Comparison of ENCODE assay signal across 22 cellular contexts in the genomic region with DNA sequence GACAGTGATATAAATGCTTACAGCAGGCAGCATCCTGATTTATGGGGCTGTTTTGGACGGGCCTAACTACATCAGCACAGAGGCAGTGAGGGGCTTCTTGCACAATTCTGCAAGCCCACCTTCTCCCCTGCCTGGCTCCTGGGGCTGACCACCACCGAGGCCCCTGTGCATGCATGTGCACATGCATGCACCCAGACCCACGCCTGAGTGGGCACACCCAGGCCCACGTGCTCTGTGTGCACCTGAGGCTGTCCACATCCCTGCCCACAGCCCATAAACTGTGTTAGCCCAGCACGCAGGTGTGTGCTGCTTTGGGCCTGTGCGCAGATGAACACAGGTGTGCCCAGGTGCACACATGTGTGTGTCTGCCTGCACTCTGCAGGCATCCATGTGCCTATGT.
"Had no signal": no experiment of that assay in that cellular context is flagged by ENCODE, and none has a peak within 500 bp of the region (broad histone marks: within the 10 kb centered on the region; RNA-seq: fewer than 3 reads in every experiment).

No MANE protein-coding gene starts in this region.

- H3K4me1 Mint-ChIP-seq: activated CD4-positive, alpha-beta memory T cell treated with anti-CD3 and anti-CD28 coated beads, Interleukin-2, amount 10 ng/mL, durations not matched to agents 7 days and 5 days had no signal

- H3K36me3 Mint-ChIP-seq: activated naive CD4-positive, alpha-beta T cell treated with anti-CD3 and anti-CD28 coated beads, Interleukin-2, amount 50 U/mL, for 24 hours; type B pancreatic cell had no signal

- H3K27ac ChIP-seq: breast epithelium, pancreas, psoas muscle, thoracic aorta had no signal

- H3K27ac Mint-ChIP-seq: activated CD4-positive, alpha-beta memory T cell treated with anti-CD3 and anti-CD28 coated beads, Interleukin-2, amount 10 ng/mL, durations not matched to agents 7 days and 5 days; activated CD4-positive, alpha-beta T cell treated with anti-CD3 and anti-CD28 coated beads, Interleukin-2, amount 10 ng/mL, durations not matched to agents 7 days and 5 days; activated naive CD4-positive, alpha-beta T cell treated with anti-CD3 and anti-CD28 coated beads, Interleukin-2, amount 50 U/mL, for 24 hours; activated naive CD8-positive, alpha-beta T cell treated with anti-CD3 and anti-CD28 coated beads, Interleukin-2, amount 50 U/mL, for 24 hours; activated T-cell treated with anti-CD3 and anti-CD28 coated beads, Interleukin-2, amount 50 U/mL, for 24 hours had no signal

- H3K4me3 ChIP-seq: breast epithelium, esophagus squamous epithelium, pancreas, psoas muscle, thoracic aorta had no signal

- H3K9me3 ChIP-seq: breast epithelium, esophagus squamous epithelium, pancreas, psoas muscle, thoracic aorta had no signal

- H3K27me3 ChIP-seq: breast epithelium, esophagus squamous epithelium, pancreas had no signal

- H3K4me3 Mint-ChIP-seq: activated CD4-positive, alpha-beta memory T cell treated with anti-CD3 and anti-CD28 coated beads, Interleukin-2, amount 10 ng/mL, durations not matched to agents 7 days and 5 days; activated CD4-positive, alpha-beta T cell treated with anti-CD3 and anti-CD28 coated beads, Interleukin-2, amount 10 ng/mL, durations not matched to agents 7 days and 5 days; activated naive CD4-positive, alpha-beta T cell treated with anti-CD3 and anti-CD28 coated beads, Interleukin-2, amount 50 U/mL, for 24 hours; activated naive CD8-positive, alpha-beta T cell treated with anti-CD3 and anti-CD28 coated beads, Interleukin-2, amount 50 U/mL, for 24 hours; activated T-cell treated with anti-CD3 and anti-CD28 coated beads, Interleukin-2, amount 50 U/mL, for 24 hours; nephron; type B pancreatic cell had no signal

- ATAC-seq: activated naive CD8-positive, alpha-beta T cell treated with anti-CD3 and anti-CD28 coated beads, Interleukin-2, amount 50 U/mL, for 24 hours; pancreas; psoas muscle; stimulated activated naive CD8-positive, alpha-beta T cell treated with anti-CD3 and anti-CD28 coated beads, Interleukin-15, Interleukin-2, amounts not matched to agents 100 U/mL and 50 U/mL, for 24 hours had no signal

- H3K36me3 ChIP-seq: breast epithelium, pancreas had no signal

- DNase-seq: activated CD4-positive, alpha-beta memory T cell treated with anti-CD3 and anti-CD28 coated beads, Interleukin-2, amount 10 ng/mL, durations not matched to agents 7 days and 5 days; activated CD4-positive, alpha-beta T cell treated with anti-CD3 and anti-CD28 coated beads, Interleukin-2, amount 10 ng/mL, durations not matched to agents 7 days and 5 days; activated CD4-positive, CD25-positive, alpha-beta regulatory T cell treated with anti-CD3 and anti-CD28 coated beads, Interleukin-2, amount 50 U/mL, for 72 hours; activated CD8-positive, alpha-beta memory T cell treated with anti-CD3 and anti-CD28 coated beads, Interleukin-2, amount 50 U/mL, for 48 hours; activated naive CD8-positive, alpha-beta T cell treated with anti-CD3 and anti-CD28 coated beads, Interleukin-2, amount 50 U/mL, for 24 hours; activated T-cell treated with anti-CD3 and anti-CD28 coated beads, Interleukin-2, amount 50 U/mL, for 24 hours; amygdala; dermis blood vessel endothelial cell; effector CD4-positive, alpha-beta T cell; esophagus squamous epithelium; foreskin melanocyte; kidney glomerular epithelial cell; mammary epithelial cell; pancreas; psoas muscle; stimulated activated naive CD8-positive, alpha-beta T cell treated with anti-CD3 and anti-CD28 coated beads, Interleukin-15, Interleukin-2, amounts not matched to agents 100 U/mL and 50 U/mL, for 24 hours; T-helper 2 cell had no signal

- H3K27me3 Mint-ChIP-seq: activated CD4-positive, alpha-beta memory T cell treated with anti-CD3 and anti-CD28 coated beads, Interleukin-2, amount 10 ng/mL, durations not matched to agents 7 days and 5 days; activated CD4-positive, alpha-beta T cell treated with anti-CD3 and anti-CD28 coated beads, Interleukin-2, amount 10 ng/mL, durations not matched to agents 7 days and 5 days; activated naive CD4-positive, alpha-beta T cell treated with anti-CD3 and anti-CD28 coated beads, Interleukin-2, amount 50 U/mL, for 24 hours; activated naive CD8-positive, alpha-beta T cell treated with anti-CD3 and anti-CD28 coated beads, Interleukin-2, amount 50 U/mL, for 24 hours; activated T-cell treated with anti-CD3 and anti-CD28 coated beads, Interleukin-2, amount 50 U/mL, for 24 hours; type B pancreatic cell had no signal

- H3K9me3 Mint-ChIP-seq: activated CD4-positive, alpha-beta memory T cell treated with anti-CD3 and anti-CD28 coated beads, Interleukin-2, amount 10 ng/mL, durations not matched to agents 7 days and 5 days; activated CD4-positive, alpha-beta T cell treated with anti-CD3 and anti-CD28 coated beads, Interleukin-2, amount 10 ng/mL, durations not matched to agents 7 days and 5 days; activated naive CD4-positive, alpha-beta T cell treated with anti-CD3 and anti-CD28 coated beads, Interleukin-2, amount 50 U/mL, for 24 hours; activated naive CD8-positive, alpha-beta T cell treated with anti-CD3 and anti-CD28 coated beads, Interleukin-2, amount 50 U/mL, for 24 hours; activated T-cell treated with anti-CD3 and anti-CD28 coated beads, Interleukin-2, amount 50 U/mL, for 24 hours; nephron; type B pancreatic cell had no signal
